In genomic region chr7:64888901-64889685, GRCh38 we compare ENCODE assay signal across 8 cellular contexts. TPM values are rescaled to one million over a fixed set of nuclear protein-coding genes. Genes with fewer than 3 reads are reported as not detected.
A peak's percentile ranks its signal among the peaks of the same experiment; 100 is the strongest.
DNase-seq lines count a peak whose midpoint lies in the region; ATAC-seq and TF ChIP-seq lines count a peak whose summit lies in the region.

No MANE protein-coding gene starts in this region.

- peak; percentile 24 for DNase-seq in EL
- peak in 5 of 34 experiments; percentile 3 to 24 (median 14) for DNase-seq in T-cell
- DNase-seq in fibroblast of the aortic adventitia (ENCODE audit: low read depth): peak; percentile 4
- peak; percentile 46 for DNase-seq in nephron progenitor cell
- no peak for DNase-seq in superior temporal gyrus (ENCODE audit: extremely low spot score)
- DNase-seq in SIG-M5 treated with dmso at 0.1 percent for 504 hours (lab: John Stamatoyannopoulos, UW; ENCODE audit: unreplicated experiment): no peak

- POLR2A ChIA-PET in T-cell (lab: Charles Lee): no interaction called here

- CTCF ChIA-PET in T-cell (lab: Charles Lee): interaction anchor here in 1 of 2 donors (0.6 to 1.1 kb wide), 4 partner anchors 18 to 95 kb away, joined by 3 to 5 read pairs (median 4); partner anchors contain the start of gene ZNF138

- H3K4me3 ChIP-seq in fibroblast of the aortic adventitia (ENCODE audit: low read depth, low read length): peak overlapping the region; percentile 33

- peak; percentile 42 to 62 (median 54) for ATAC-seq in T-cell (replicated peaks in 1 of 4)
- ATAC-seq in GM21381 (IDR thresholded peaks at IDR 0.05; ENCODE audit: unreplicated experiment): no peak
- no peak for ATAC-seq in HG03342 (IDR thresholded peaks at IDR 0.05; ENCODE audit: unreplicated experiment)

- H3K4me3 Mint-ChIP-seq in T-cell (peak overlapping the region; percentile 83 to 88 (median 87)), nephron progenitor cell (peak overlapping the region; percentile 84)

- H3K27me3 Mint-ChIP-seq in T-cell: peaks cover 43 to 69% of the 10 kb centered on the region in 2 donors
- H3K27me3 Mint-ChIP-seq in nephron progenitor cell (ENCODE audit: low read depth, poor library complexity): peaks cover 82% of the 10 kb centered on the region

- TF ChIP-seq CTCF in fibroblast of the aortic adventitia (IDR thresholded peaks at IDR 0.05; ENCODE audit: insufficient read depth, low read length): no peak
- no peak for TF ChIP-seq CTCF in nephron progenitor cell (IDR thresholded peaks at IDR 0.05)

- H3K4me1 Mint-ChIP-seq in T-cell: peaks cover 10 to 12% (median 12%) of the 10 kb centered on the region in 3 donors
- H3K4me1 Mint-ChIP-seq in nephron progenitor cell: peaks cover 14% of the 10 kb centered on the region

- H3K9me3 Mint-ChIP-seq in T-cell: no peaks in the 10 kb centered on the region
- H3K9me3 Mint-ChIP-seq in nephron progenitor cell: peaks cover 15% of the 10 kb centered on the region

- peak overlapping the region in 1 of 2 donors; percentile 28 for H3K27ac Mint-ChIP-seq in T-cell
- no peak overlapping the region for H3K27ac Mint-ChIP-seq in nephron progenitor cell

- H3K36me3 Mint-ChIP-seq in T-cell (no peaks in the 10 kb centered on the region), nephron progenitor cell (ENCODE audit: low read depth) (peaks cover 1% of the 10 kb centered on the region)

RNA-seq across cellular contexts. Expression of gene ZNF273, which starts 14.0 kb away (rescaled TPM):
- 1 to 10 TPM; 5.9 to 9.0 (median 7.4) TPM for total RNA-seq in T-cell
- total RNA-seq in fibroblast of the aortic adventitia (ENCODE audit: low replicate concordance): 1.8 and 3.7 TPM in 2 replicates

Comparison
In these comparisons a context has a peak if more than half of its experiments do, and no peak if none do; other contexts are left out.
1. DNase-seq: peak in EL (single experiment), fibroblast of the aortic adventitia (single experiment) and nephron progenitor cell (single experiment); none in superior temporal gyrus (single experiment) and SIG-M5 treated with dmso at 0.1 percent for 504 hours (single experiment).
2. ATAC-seq: peak in T-cell (4 of 4); none in GM21381 (single experiment) and HG03342 (single experiment).